ENCODE assay signal across 8 cellular contexts in genomic region chr2:136008205-136008865, GRCh38. TPM values are rescaled to one million over a fixed set of nuclear protein-coding genes. Genes with fewer than 3 reads are reported as not detected.
A peak's percentile ranks its signal among the peaks of the same experiment; 100 is the strongest.
DNase-seq lines count a peak whose midpoint lies in the region; ATAC-seq and TF ChIP-seq lines count a peak whose summit lies in the region.

No MANE protein-coding gene starts in this region.

- peak; percentile 69 for ATAC-seq in GM21423 (IDR thresholded peaks at IDR 0.05; ENCODE audit: unreplicated experiment)
- no peak for ATAC-seq in GM19395 (IDR thresholded peaks at IDR 0.05; ENCODE audit: unreplicated experiment)
- ATAC-seq in HG02852 (IDR thresholded peaks at IDR 0.05; ENCODE audit: unreplicated experiment) = no peak

- H3K27me3 ChIP-seq in colonic mucosa = no peaks in the 10 kb centered on the region

- TF ChIP-seq CTCF in colonic mucosa (IDR thresholded peaks at IDR 0.05) = no peak

- no peak overlapping the region for H3K9ac ChIP-seq in colonic mucosa (ENCODE audit: low read depth in 2 of 2, low read length in 2 of 2)

- H3K4me1 ChIP-seq in colonic mucosa = no peaks in the 10 kb centered on the region

- H3K36me3 ChIP-seq in colonic mucosa = no peaks in the 10 kb centered on the region

- intact Hi-C loops in colonic mucosa (cut with DNase I) = no loop called here

- H3K27ac ChIP-seq in colonic mucosa = no peak overlapping the region

- peak; percentile 73 for DNase-seq in UCSD-AML1 (lab: John Stamatoyannopoulos, UW; ENCODE audit: unreplicated experiment)
- DNase-seq in colonic mucosa = peak; percentile 21
- DNase-seq in stimulated activated CD4-positive, alpha-beta T cell treated with anti-CD3 and anti-CD28 coated beads, Interleukin-2, amount 100 ng/mL, for 48 hours = peak; percentile 28 to 42
- DNase-seq in DMS153 treated with DMSO at 0.1 percent for 48 hours (lab: John Stamatoyannopoulos, UW; ENCODE audit: unreplicated experiment) = no peak
- DNase-seq in iPS-NIHi7 (ENCODE audit: extremely low spot score) = no peak

- no peak overlapping the region for H3K4me3 ChIP-seq in colonic mucosa

- no peaks in the 10 kb centered on the region for H3K9me3 ChIP-seq in colonic mucosa

RNA-seq across cellular contexts. Expression of gene DARS1, which starts 22.9 kb away (rescaled TPM):
- 10 to 100 TPM; 52.4 to 80.7 TPM for total RNA-seq in colonic mucosa

Comparison
In these comparisons a context has a peak if more than half of its experiments do, and no peak if none do; other contexts are left out.
1. DNase-seq: peak in UCSD-AML1 (single experiment), colonic mucosa (single experiment) and stimulated activated CD4-positive, alpha-beta T cell treated with anti-CD3 and anti-CD28 coated beads, Interleukin-2, amount 100 ng/mL, for 48 hours (2 of 2); none in DMS153 treated with DMSO at 0.1 percent for 48 hours (single experiment) and iPS-NIHi7 (single experiment).